Comparison of ENCODE assay signal across 6 cellular contexts in genomic region chrX:49155900-49156837, GRCh38. TPM values are rescaled to one million over a fixed set of nuclear protein-coding genes. Genes with fewer than 3 reads are reported as not detected.
A peak's percentile ranks its signal among the peaks of the same experiment; 100 is the strongest.
DNase-seq lines count a peak whose midpoint lies in the region; ATAC-seq and TF ChIP-seq lines count a peak whose summit lies in the region.

No MANE protein-coding gene starts in this region.

- ATAC-seq in upper lobe of left lung (ENCODE audit: low FRiP score in 2 of 2): peak; percentile 95 to 98

- H3K4me3 ChIP-seq in HUES64 (ENCODE audit: low read length) (peak overlapping the region; percentile 73), SU-DHL-6 (ENCODE audit: insufficient read depth, low read length, poor library complexity, severe bottlenecking) (peak overlapping the region; percentile 59), mucosa of stomach (ENCODE audit: low read length) (peak overlapping the region; percentile 36), upper lobe of left lung (peak overlapping the region in 3 of 4 donors; percentile 34 to 57 (median 56))

- H3K36me3 ChIP-seq in HUES64 (ENCODE audit: insufficient read depth, low read length) (no peaks in the 10 kb centered on the region), SU-DHL-6 (ENCODE audit: low read length) (no peaks in the 10 kb centered on the region), mucosa of stomach (ENCODE audit: control insufficient read depth, insufficient read depth, low read length) (no peaks in the 10 kb centered on the region), upper lobe of left lung (no peaks in the 10 kb centered on the region)

- H3K79me2 ChIP-seq in SU-DHL-6 (ENCODE audit: insufficient read depth, low read length): no peaks in the 10 kb centered on the region

- H3K4me1 ChIP-seq in HUES64 (ENCODE audit: insufficient read depth, low read length) (no peaks in the 10 kb centered on the region), mucosa of stomach (ENCODE audit: control insufficient read depth, insufficient read depth, low read length) (no peaks in the 10 kb centered on the region), upper lobe of left lung (peaks cover 0 to 4% (median 0%) of the 10 kb centered on the region in 4 donors)

- in situ Hi-C loops in GM18951 (cut with MboI; ENCODE audit: low sequenced_read_pairs, unreplicated experiment): no loop called here

- H3K9ac ChIP-seq in HUES64 (ENCODE audit: low read depth, low read length): peak overlapping the region; percentile 77
- peak overlapping the region; percentile 56 for H3K9ac ChIP-seq in SU-DHL-6 (ENCODE audit: low read length)
- H3K9ac ChIP-seq in mucosa of stomach (ENCODE audit: low read length): peak overlapping the region; percentile 82

- TF ChIP-seq CTCF in SU-DHL-6 (IDR thresholded peaks at IDR 0.05; ENCODE audit: insufficient read depth, low read length, poor library complexity, severe bottlenecking): peak; percentile 45
- peak in 5 of 6 experiments; percentile 84 to 97 (median 91) for TF ChIP-seq CTCF in upper lobe of left lung (IDR thresholded peaks at IDR 0.05)

- H4K20me1 ChIP-seq in SU-DHL-6 (ENCODE audit: low read depth, low read length): no peaks in the 10 kb centered on the region

- H3K4me2 ChIP-seq in SU-DHL-6 (ENCODE audit: low read depth, low read length, poor library complexity, severe bottlenecking): peak overlapping the region; percentile 63

- WGBS in HUES64: 5% methylated on average over 65 of the region's 65 CpGs
- 6 to 52% methylated on average over 2 to 62 of the region's 65 CpGs for WGBS in upper lobe of left lung, 2 donors

- peak overlapping the region; percentile 96 for H3K27ac ChIP-seq in HUES64 (ENCODE audit: low read depth, low read length)
- peak overlapping the region; percentile 66 for H3K27ac ChIP-seq in SU-DHL-6 (ENCODE audit: low read depth, low read length)
- H3K27ac ChIP-seq in upper lobe of left lung: peak overlapping the region; percentile 89 to 98 (median 94)

- no peaks in the 10 kb centered on the region for H3K9me2 ChIP-seq in SU-DHL-6 (replicated peaks; ENCODE audit: insufficient read depth, low read length)

- peaks cover 8% of the 10 kb centered on the region; the same call in 1 of the 2 replicates for H3K27me3 ChIP-seq in HUES64 (ENCODE audit: insufficient read depth, low read length)
- H3K27me3 ChIP-seq in SU-DHL-6 (ENCODE audit: low read length): no peaks in the 10 kb centered on the region
- H3K27me3 ChIP-seq in mucosa of stomach (ENCODE audit: control insufficient read depth, insufficient read depth, low read length): no peaks in the 10 kb centered on the region
- no peaks in the 10 kb centered on the region for H3K27me3 ChIP-seq in upper lobe of left lung

- peak; percentile 82 for DNase-seq in central memory CD4-positive, alpha-beta T cell
- peak; percentile 91 to 98 for DNase-seq in upper lobe of left lung

- peak overlapping the region; percentile 91 for H2AFZ ChIP-seq in SU-DHL-6 (ENCODE audit: low read depth, low read length, severe bottlenecking)

- no peaks in the 10 kb centered on the region for H3F3A ChIP-seq in SU-DHL-6 (ENCODE audit: insufficient read depth)

- TF ChIP-seq POLR2A in GM18951 (IDR thresholded peaks at IDR 0.05; ENCODE audit: extremely low read depth, insufficient read depth, insufficient read length) (peak; percentile 49), upper lobe of left lung (IDR thresholded peaks at IDR 0.05) (peak in 2 of 4 donors; percentile 13 to 70)

- H3K9me3 ChIP-seq in HUES64 (ENCODE audit: insufficient read depth, low read depth, low read length) (no peaks in the 10 kb centered on the region), SU-DHL-6 (ENCODE audit: insufficient read depth, low read length) (no peaks in the 10 kb centered on the region), mucosa of stomach (ENCODE audit: control insufficient read depth, low read length) (no peaks in the 10 kb centered on the region), upper lobe of left lung (no peaks in the 10 kb centered on the region)

- TF ChIP-seq EP300 in upper lobe of left lung (IDR thresholded peaks at IDR 0.05): no peak

RNA-seq across cellular contexts. Expression of gene MAGIX, which starts 6.4 kb away (rescaled TPM):
- 0.20 TPM for polyA plus RNA-seq in HUES64 (2013, experiment 1 of 2)
- 0.57 TPM for polyA plus RNA-seq in HUES64 (2013, experiment 2 of 2)
- total RNA-seq in upper lobe of left lung: 10 to 100 TPM in 4 of 6 donors, 1 to 10 TPM in 2; 7.3 to 16.3 (median 12.9) TPM

RNA-seq across cellular contexts. Expression of gene PLP2, which starts 15.5 kb away (rescaled TPM):
- polyA plus RNA-seq in HUES64 (2013, experiment 1 of 2): 2.8 TPM
- polyA plus RNA-seq in HUES64 (2013, experiment 2 of 2): 3.8 TPM
- 100 to 1,000 TPM in 2 of 6 donors, 10 to 100 TPM in 4; 32.7 to 135 (median 58.4) TPM for total RNA-seq in upper lobe of left lung

RNA-seq across cellular contexts. Expression of gene PRICKLE3, which starts 30.0 kb away (rescaled TPM):
- polyA plus RNA-seq in HUES64 (2013, experiment 1 of 2): 5.7 TPM
- 5.5 TPM for polyA plus RNA-seq in HUES64 (2013, experiment 2 of 2)
- 10 to 100 TPM; 14.4 to 43.0 (median 19.7) TPM for total RNA-seq in upper lobe of left lung

RNA-seq across cellular contexts. Expression of gene GPKOW, which starts 32.6 kb away (rescaled TPM):
- polyA plus RNA-seq in HUES64 (2013, experiment 1 of 2): 12.0 TPM
- polyA plus RNA-seq in HUES64 (2013, experiment 2 of 2): 17.5 TPM
- total RNA-seq in upper lobe of left lung: 10 to 100 TPM; 14.7 to 23.1 (median 20.4) TPM

RNA-seq across cellular contexts. Expression of gene SYP, which starts 43.8 kb away (rescaled TPM):
- polyA plus RNA-seq in HUES64 (2013, experiment 1 of 2): 3.6 TPM
- 3.9 TPM for polyA plus RNA-seq in HUES64 (2013, experiment 2 of 2)
- 1 to 10 TPM; 2.1 to 8.0 (median 4.3) TPM for total RNA-seq in upper lobe of left lung

Comparison
In these comparisons a context has a peak if more than half of its experiments do, and no peak if none do; other contexts are left out.
1. Peak in every context shown above with its lines: DNase-seq, ATAC-seq, H3K4me3 ChIP-seq and H3K27ac ChIP-seq.